ENCODE assay signal across 9 cellular contexts in the genomic region with DNA sequence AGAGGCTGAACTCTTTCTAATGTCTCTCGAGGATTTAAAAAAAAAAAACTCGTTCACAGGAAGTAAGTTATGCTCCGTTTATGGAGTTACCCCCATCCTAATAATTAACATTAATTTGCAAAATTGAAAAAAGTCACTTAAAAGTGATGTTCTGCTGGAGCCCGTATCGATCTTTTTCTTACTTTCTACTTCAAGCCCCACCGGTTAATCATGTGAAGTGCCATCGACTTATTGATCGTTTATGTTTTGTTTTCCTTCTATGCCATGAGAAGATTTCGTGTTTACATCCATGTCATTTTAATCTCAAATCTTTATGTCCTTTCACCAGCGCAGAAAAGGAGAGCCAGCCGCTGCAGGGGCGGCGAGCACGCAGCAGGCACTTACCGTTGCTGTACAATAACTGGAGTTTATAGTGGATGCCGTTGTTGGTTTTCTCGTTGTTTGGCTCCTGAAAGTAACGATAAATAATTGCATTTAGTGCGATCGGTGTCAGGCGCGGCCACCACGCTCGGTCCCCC. TPM values are rescaled to one million over a fixed set of nuclear protein-coding genes. Genes with fewer than 3 reads are reported as not detected.
DNase-seq lines count a peak whose midpoint lies in the region; ATAC-seq and TF ChIP-seq lines count a peak whose summit lies in the region.
"Had no signal": no experiment of that assay in that cellular context is flagged by ENCODE, and none has a peak within 500 bp of the region (broad histone marks: within the 10 kb centered on the region; RNA-seq: fewer than 3 reads in every experiment).

No MANE protein-coding gene starts in this region.

- intact Hi-C loops in Caco-2 (cut with micrococcal nuclease; ENCODE audit: unreplicated experiment) (loop anchor here (2.0 to 10.0 kb wide), 2 partner anchors 498 to 932 kb away; a partner anchor contains a TSS), uterus (cut with DNase I; ENCODE audit: low total_unique reads) (no loop called here)

- H3K4me3 Mint-ChIP-seq in Caco-2 (ENCODE audit: unreplicated experiment), result peak overlapping the region; percentile 74

- no peaks in the 10 kb centered on the region for H3K9me3 ChIP-seq in Caco-2
- no peaks in the 10 kb centered on the region for H3K9me3 ChIP-seq in WERI-Rb-1 (ENCODE audit: severe bottlenecking)
- no peaks in the 10 kb centered on the region for H3K9me3 ChIP-seq in uterus

- no peaks in the 10 kb centered on the region for H3K4me1 Mint-ChIP-seq in Caco-2 (ENCODE audit: low read depth, unreplicated experiment)

- DNase-seq in Caco-2, result no peak
- no peak for DNase-seq in WERI-Rb-1
- DNase-seq in foreskin fibroblast, result no peak
- DNase-seq in retina, result peak; percentile 84
- DNase-seq in omental fat pad (ENCODE audit: low spot score), result no peak
- no peak for DNase-seq in uterus

- peaks cover 4% of the 10 kb centered on the region; the same call in 1 of the 2 replicates for H3K27me3 ChIP-seq in Caco-2 (replicated peaks; ENCODE audit: control insufficient read depth, insufficient read depth, low read length)
- peaks cover 82% of the 10 kb centered on the region for H3K27me3 ChIP-seq in WERI-Rb-1 (ENCODE audit: insufficient read depth, low read depth, severe bottlenecking)
- H3K27me3 ChIP-seq in uterus, result peaks cover 36 to 66% of the 10 kb centered on the region in 2 donors

- TF ChIP-seq CTCF in Caco-2 (IDR thresholded peaks at IDR 0.05; ENCODE audit: insufficient read depth in 1 of 2, low read depth in 1 of 2, low read length in 1 of 2, severe bottlenecking in 1 of 2, unreplicated experiment in 1 of 2) (no peak), WERI-Rb-1 (IDR thresholded peaks at IDR 0.05; ENCODE audit: low read depth, low read length) (no peak), foreskin fibroblast (IDR thresholded peaks at IDR 0.05; ENCODE audit: low read depth, low read length) (no peak), omental fat pad (IDR thresholded peaks at IDR 0.05) (no peak), uterus (IDR thresholded peaks at IDR 0.05) (no peak)

- ATAC-seq in omental fat pad (ENCODE audit: low FRiP score) (no peak), HG02981 (IDR thresholded peaks at IDR 0.05; ENCODE audit: unreplicated experiment) (no peak), HG02642 (IDR thresholded peaks at IDR 0.05; ENCODE audit: poor library complexity, unreplicated experiment) (no peak)

- H3K4me1 ChIP-seq in Caco-2 (peaks cover 16% of the 10 kb centered on the region; the same call in 1 of the 2 replicates), uterus (peaks cover 0 to 23% of the 10 kb centered on the region in 2 donors)

- H3K27ac ChIP-seq in WERI-Rb-1 (no peak overlapping the region), uterus (peak overlapping the region in 1 of 2 donors; percentile 64)

- H3K9me3 Mint-ChIP-seq in Caco-2 (ENCODE audit: unreplicated experiment), result no peaks in the 10 kb centered on the region

- BruUV-seq in Caco-2 (replicated peaks; lab: Mats Ljungman, UMichigan), result no TSS peak

- no peak overlapping the region for H3K27ac Mint-ChIP-seq in Caco-2 (ENCODE audit: unreplicated experiment)

- no peaks in the 10 kb centered on the region for H3K36me3 ChIP-seq in Caco-2 (ENCODE audit: control insufficient read depth, insufficient read depth, low read length)
- no peaks in the 10 kb centered on the region for H3K36me3 ChIP-seq in WERI-Rb-1
- no peaks in the 10 kb centered on the region for H3K36me3 ChIP-seq in uterus

- peak overlapping the region; percentile 56; the same call in 1 of the 2 replicates for H3K4me3 ChIP-seq in Caco-2 (ENCODE audit: low read depth, low read length)
- H3K4me3 ChIP-seq in WERI-Rb-1 (ENCODE audit: low read depth, low read length), result peak overlapping the region; percentile 21
- peak overlapping the region; percentile 51 to 69 for H3K4me3 ChIP-seq in foreskin fibroblast (ENCODE audit: low read depth in 1 of 2, low read length in 2 of 2)
- peak overlapping the region in 1 of 2 donors; percentile 41 for H3K4me3 ChIP-seq in uterus

- H3K36me3 Mint-ChIP-seq in Caco-2 (ENCODE audit: insufficient read depth, unreplicated experiment), result no peaks in the 10 kb centered on the region

- POLR2A ChIA-PET in Caco-2 (lab: Charles Lee), result no interaction called here

- no peak for TF ChIP-seq POLR2A in uterus (IDR thresholded peaks at IDR 0.05)

- CTCF ChIA-PET in Caco-2 (lab: Charles Lee), result no interaction called here

- peaks cover 37% of the 10 kb centered on the region for H3K27me3 Mint-ChIP-seq in Caco-2 (ENCODE audit: insufficient read depth, unreplicated experiment)

RNA-seq across cellular contexts. Expression of a gene that starts 1.5 kb away (rescaled TPM):
- 0.63 and 0.79 TPM in 2 replicates for total RNA-seq in Caco-2 (2022)
- 10 to 100 TPM in 3 of 4 donors, 1 to 10 TPM in 1; 4.0 to 50.8 (median 18.8) TPM for total RNA-seq in omental fat pad
- total RNA-seq in uterus, result 10 to 100 TPM in 1 of 4 donors, 1 to 10 TPM in 2, under 1 TPM in 1; 0.77 to 10.7 (median 6.0) TPM
- total RNA-seq: kidney epithelial cell had no signal
